Comparison of ENCODE assay signal across 22 cellular contexts in genomic region chr6:46606318-46606717, GRCh38. TPM values are rescaled to one million over a fixed set of nuclear protein-coding genes. Genes with fewer than 3 reads are reported as not detected.
DNase-seq lines count a peak whose midpoint lies in the region; ATAC-seq and TF ChIP-seq lines count a peak whose summit lies in the region.
"Had no signal": no experiment of that assay in that cellular context is flagged by ENCODE, and none has a peak within 500 bp of the region (broad histone marks: within the 10 kb centered on the region; RNA-seq: fewer than 3 reads in every experiment).

No MANE protein-coding gene starts in this region.

- H3K4me3 Mint-ChIP-seq in natural killer cell: no peak overlapping the region
- H3K4me3 Mint-ChIP-seq: activated CD4-positive, alpha-beta memory T cell treated with anti-CD3 and anti-CD28 coated beads, Interleukin-2, amount 10 ng/mL, durations not matched to agents 7 days and 5 days; CD8-positive, alpha-beta T cell; GM23338 had no signal

- no peaks in the 10 kb centered on the region for H3K36me3 Mint-ChIP-seq in natural killer cell
- H3K36me3 Mint-ChIP-seq: CD8-positive, alpha-beta T cell had no signal

- no peaks in the 10 kb centered on the region for H3K4me1 Mint-ChIP-seq in natural killer cell
- H3K4me1 Mint-ChIP-seq: GM23338 had no signal

- intact Hi-C loops in natural killer cell (cut with micrococcal nuclease): no loop called here

- DNase-seq in DMS53 treated with DMSO at 0.1 percent for 48 hours (lab: John Stamatoyannopoulos, UW; ENCODE audit: unreplicated experiment): peak; percentile 11
- DNase-seq in NCI-H1417 (lab: John Stamatoyannopoulos, UW): peak in 2 of 3 experiments; percentile 48 to 70
- DNase-seq in SHP77 (lab: John Stamatoyannopoulos, UW): peak; percentile 52 to 64
- peak; percentile 21 for DNase-seq in kidney glomerular epithelial cell (lab: John Stamatoyannopoulos, UW)
- DNase-seq in natural killer cell: no peak
- DNase-seq: activated CD4-positive, alpha-beta memory T cell treated with anti-CD3 and anti-CD28 coated beads, Interleukin-2, amount 10 ng/mL, durations not matched to agents 7 days and 5 days; activated CD4-positive, CD25-positive, alpha-beta regulatory T cell; activated naive CD4-positive, alpha-beta T cell; CD8-positive, alpha-beta T cell; DND-41; erythroblast; NCI-H2029; NCI-H526 treated with DMSO at 0.1 percent for 48 hours; psoas muscle; stimulated activated CD4-positive, alpha-beta T cell treated with anti-CD3 and anti-CD28 coated beads, Interleukin-4, amount 100 ng/mL, for 4 hours; T-helper 9 cell; upper lobe of left lung had no signal

- no peak for TF ChIP-seq CTCF in natural killer cell (IDR thresholded peaks at IDR 0.05)

- no peak overlapping the region for H3K27ac Mint-ChIP-seq in natural killer cell
- H3K27ac Mint-ChIP-seq: activated CD4-positive, alpha-beta memory T cell treated with anti-CD3 and anti-CD28 coated beads, Interleukin-2, amount 10 ng/mL, durations not matched to agents 7 days and 5 days; CD8-positive, alpha-beta T cell; GM23338 had no signal

- no peaks in the 10 kb centered on the region for H3K9me3 Mint-ChIP-seq in natural killer cell
- H3K9me3 Mint-ChIP-seq: activated CD4-positive, alpha-beta memory T cell treated with anti-CD3 and anti-CD28 coated beads, Interleukin-2, amount 10 ng/mL, durations not matched to agents 7 days and 5 days; CD8-positive, alpha-beta T cell; GM23338 had no signal

- H3K27me3 Mint-ChIP-seq in natural killer cell (ENCODE audit: low read depth in 2 of 2): peaks cover 10 to 25% of the 10 kb centered on the region in 2 donors

- ATAC-seq in HG03354 (IDR thresholded peaks at IDR 0.05; ENCODE audit: poor library complexity, severe bottlenecking, unreplicated experiment) (no peak), HG02973 (IDR thresholded peaks at IDR 0.05; ENCODE audit: unreplicated experiment) (no peak), natural killer cell (no peak)
- ATAC-seq: CD8-positive, alpha-beta T cell; gastroesophageal sphincter; GM23338; left lobe of liver; psoas muscle had no signal

RNA-seq across cellular contexts. Expression of gene CYP39A1, which starts 46.3 kb away (rescaled TPM):
- not detected for total RNA-seq in natural killer cell
- total RNA-seq: activated CD4-positive, alpha-beta memory T cell treated with anti-CD3 and anti-CD28 coated beads, Interleukin-2, amount 10 ng/mL, durations not matched to agents 7 days and 5 days; CD8-positive, alpha-beta T cell had no signal

RNA-seq across cellular contexts. Expression of gene SLC25A27, which starts 46.5 kb away (rescaled TPM):
- total RNA-seq in natural killer cell: 1 to 10 TPM in 1 of 3 donors, not detected in 2; 1.7 TPM
- total RNA-seq: activated CD4-positive, alpha-beta memory T cell treated with anti-CD3 and anti-CD28 coated beads, Interleukin-2, amount 10 ng/mL, durations not matched to agents 7 days and 5 days had no signal
